ENCODE assay signal across 8 cellular contexts in the genomic region with DNA sequence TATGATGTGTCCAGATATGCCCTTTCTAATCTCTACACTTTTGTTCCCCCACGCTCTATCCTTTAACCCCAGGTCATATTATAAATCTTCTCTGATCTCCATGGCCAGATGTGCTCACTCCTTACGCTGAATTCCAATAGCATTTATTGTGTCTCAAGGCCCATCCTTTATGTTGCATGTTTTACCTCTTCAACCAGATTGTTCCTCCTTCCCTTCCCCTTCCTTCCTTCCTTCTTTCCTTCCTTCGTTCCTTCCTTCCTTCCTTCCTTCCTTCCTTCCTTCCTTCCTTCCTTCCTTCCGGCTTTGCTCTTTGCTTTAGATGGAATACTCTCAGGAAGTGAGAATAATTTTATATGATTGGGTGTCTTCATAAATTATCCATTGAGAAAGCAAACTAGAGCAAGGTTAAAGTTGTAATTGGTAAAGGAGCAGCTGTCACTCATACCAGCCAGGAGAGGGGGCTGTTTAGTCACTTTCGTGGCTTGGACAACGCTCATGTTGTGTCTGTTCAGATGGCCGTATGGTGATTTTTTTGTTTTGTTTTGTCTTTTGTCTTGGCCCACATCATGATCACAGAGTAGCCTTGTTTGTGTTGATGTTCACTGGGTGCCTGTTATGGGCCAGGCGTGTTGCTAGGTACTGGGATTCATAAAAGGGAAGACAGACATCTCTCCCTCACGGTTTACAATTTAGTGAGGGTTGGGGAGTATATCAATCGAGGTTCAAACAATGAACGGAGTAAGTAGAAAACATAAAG.
A peak's percentile ranks its signal among the peaks of the same experiment; 100 is the strongest.
DNase-seq lines count a peak whose midpoint lies in the region; ATAC-seq, FAIRE-seq and TF ChIP-seq lines count a peak whose summit lies in the region.

No MANE protein-coding gene starts in this region.

- no peak for DNase-seq in AG04450 (ENCODE audit: low read depth, low spot score)
- no peak for DNase-seq in GM18507 (ENCODE audit: extremely low spot score, insufficient read length, low read depth)
- peak; percentile 48 for DNase-seq in MM.1S
- DNase-seq in adrenal gland, result peak in 6 of 7 donors; percentile 14 to 52 (median 29)
- peak; percentile 55 for DNase-seq in iPS DF 6.9 (ENCODE audit: low read depth, low spot score)
- DNase-seq in stimulated activated CD4-positive, alpha-beta T cell treated with anti-CD3 and anti-CD28 coated beads, Interleukin-12 subunit alpha, Interleukin-12 subunit beta, amount 100 ng/mL, for 4 hours, result no peak
- no peak for DNase-seq in activated naive CD4-positive, alpha-beta T cell treated with Interleukin-2 at 50 U/mL for 16 hours

- no peaks in the 10 kb centered on the region for H3K27me3 ChIP-seq in AG04450 (ENCODE audit: control insufficient read depth, insufficient read depth, low read length)
- H3K27me3 ChIP-seq in MM.1S (replicated peaks; ENCODE audit: insufficient read depth, low read length), result no peaks in the 10 kb centered on the region
- no peaks in the 10 kb centered on the region for H3K27me3 ChIP-seq in adrenal gland
- H3K27me3 ChIP-seq in iPS DF 6.9 (ENCODE audit: control insufficient read depth, insufficient read depth, low read length), result no peaks in the 10 kb centered on the region

- intact Hi-C loops in adrenal gland (cut with DNase I), result no loop called here

- ATAC-seq in GM21737 (IDR thresholded peaks at IDR 0.05; ENCODE audit: unreplicated experiment), result no peak

- no peaks in the 10 kb centered on the region for H3K9me2 ChIP-seq in MM.1S (replicated peaks; ENCODE audit: insufficient read depth, low read length)

- H3K4me3 ChIP-seq in AG04450 (ENCODE audit: low read depth, low read length), result no peak overlapping the region
- H3K4me3 ChIP-seq in MM.1S (ENCODE audit: low read length), result no peak overlapping the region
- no peak overlapping the region for H3K4me3 ChIP-seq in adrenal gland
- no peak overlapping the region for H3K4me3 ChIP-seq in iPS DF 6.9 (ENCODE audit: low read length)

- H3K4me2 ChIP-seq in MM.1S (ENCODE audit: low read depth, low read length), result no peak overlapping the region

- peak; percentile 49 for TF ChIP-seq CTCF in AG04450 (IDR thresholded peaks at IDR 0.05; ENCODE audit: low read depth, low read length)
- TF ChIP-seq CTCF in MM.1S (IDR thresholded peaks at IDR 0.05; ENCODE audit: low read length), result peak; percentile 60
- peak in 5 of 6 experiments; percentile 29 to 52 (median 42) for TF ChIP-seq CTCF in adrenal gland (IDR thresholded peaks at IDR 0.05)

- H3K4me1 ChIP-seq in MM.1S (ENCODE audit: low read length) (no peaks in the 10 kb centered on the region), adrenal gland (replicated peaks in 1 of 2) (no peaks in the 10 kb centered on the region), iPS DF 6.9 (ENCODE audit: control insufficient read depth, insufficient read depth, low read length) (peaks cover 2% of the 10 kb centered on the region; the same call in 1 of the 2 replicates)

- H3F3A ChIP-seq in MM.1S (ENCODE audit: insufficient read depth, low read length), result no peaks in the 10 kb centered on the region

- no peaks in the 10 kb centered on the region for H3K36me3 ChIP-seq in MM.1S (replicated peaks; ENCODE audit: insufficient read depth, low read length)
- no peaks in the 10 kb centered on the region for H3K36me3 ChIP-seq in adrenal gland (replicated peaks in 1 of 2)
- H3K36me3 ChIP-seq in iPS DF 6.9 (ENCODE audit: control insufficient read depth, insufficient read depth, low read length), result no peaks in the 10 kb centered on the region

- no peaks in the 10 kb centered on the region for H3K79me2 ChIP-seq in MM.1S (ENCODE audit: low read length)

- 45 to 54% (median 50%) methylated on average over 10 to 11 of the region's 11 CpGs for WGBS in adrenal gland, 4 donors
- WGBS in iPS DF 6.9 (ENCODE audit: insufficient coverage, insufficient read length), result no CpG with 5 or more reads among the region's 11 CpGs

- no peak overlapping the region for H3K9ac ChIP-seq in MM.1S (ENCODE audit: low read length)

- H4K20me1 ChIP-seq in MM.1S (ENCODE audit: insufficient read depth, low read length), result no peaks in the 10 kb centered on the region

- H3K27ac ChIP-seq in AG04450 (ENCODE audit: low read depth, low read length) (no peak overlapping the region), MM.1S (ENCODE audit: low read length) (no peak overlapping the region), adrenal gland (no peak overlapping the region), iPS DF 6.9 (ENCODE audit: low read length) (no peak overlapping the region)

- no peak for TF ChIP-seq POLR2A in adrenal gland (IDR thresholded peaks at IDR 0.05)

- POLR2A ChIA-PET in AG04450 (lab: Yijun Ruan, JAX), result no interaction called here

- peak; percentile 29 for FAIRE-seq in GM18507 (lab: Jason Lieb, UNC)

- no peak overlapping the region for H2AFZ ChIP-seq in MM.1S (ENCODE audit: low read length)

- H3K9me3 ChIP-seq in AG04450 (ENCODE audit: control insufficient read depth, insufficient read depth, low read length), result no peaks in the 10 kb centered on the region
- no peaks in the 10 kb centered on the region for H3K9me3 ChIP-seq in MM.1S (replicated peaks; ENCODE audit: insufficient read depth, low read length)
- H3K9me3 ChIP-seq in adrenal gland (replicated peaks in 1 of 3), result no peaks in the 10 kb centered on the region
- no peaks in the 10 kb centered on the region for H3K9me3 ChIP-seq in iPS DF 6.9 (ENCODE audit: control insufficient read depth, insufficient read depth, low read length)

- CTCF ChIA-PET in AG04450 (lab: Charles Lee), result interaction anchor here (0.8 kb wide), 1 partner anchor 806 kb away, joined by 3 read pairs; no protein-coding TSS in a partner anchor

Comparison
In these comparisons a context has a peak if more than half of its experiments do, and no peak if none do; other contexts are left out.
1. DNase-seq: peak in MM.1S (single experiment), adrenal gland (6 of 7) and iPS DF 6.9 (single experiment); none in AG04450 (single experiment), GM18507 (single experiment), stimulated activated CD4-positive, alpha-beta T cell treated with anti-CD3 and anti-CD28 coated beads, Interleukin-12 subunit alpha, Interleukin-12 subunit beta, amount 100 ng/mL, for 4 hours (single experiment) and activated naive CD4-positive, alpha-beta T cell treated with Interleukin-2 at 50 U/mL for 16 hours (single experiment).
2. Peak in every context shown above with its lines, with median percentiles within 50 percentile points of each other: CTCF ChIP-seq.